14 cellular contexts compared by ENCODE assay signal in genomic region chr7:3592438-3593134, GRCh38.
DNase-seq lines count a peak whose midpoint lies in the region; TF ChIP-seq lines count a peak whose summit lies in the region.
"Had no signal": no experiment of that assay in that cellular context is flagged by ENCODE, and none has a peak within 500 bp of the region (broad histone marks: within the 10 kb centered on the region; RNA-seq: fewer than 3 reads in every experiment).

No MANE protein-coding gene starts in this region.

- H2AFZ ChIP-seq in SK-N-SH (ENCODE audit: low read depth) = no peak overlapping the region

- peak overlapping the region; percentile 60 for H3K18ac ChIP-seq in mesendoderm (ENCODE audit: low read length)

- H2BK15ac ChIP-seq in mesendoderm (replicated peaks; ENCODE audit: low read depth) = no peak overlapping the region

- peak; percentile 76 for DNase-seq in COLO668 (lab: John Stamatoyannopoulos, UW; ENCODE audit: unreplicated experiment)
- peak; percentile 78 for DNase-seq in NCI-H2081 treated with DMSO at 0.1 percent for 48 hours (lab: John Stamatoyannopoulos, UW)
- peak; percentile 15 for DNase-seq in astrocyte of the spinal cord (ENCODE audit: low read depth, low spot score)
- DNase-seq in mesendoderm = no peak
- DNase-seq in retina = no peak
- no peak for DNase-seq in LoVo (ENCODE audit: low spot score)
- no peak for DNase-seq in GM19240 (ENCODE audit: insufficient read length, low spot score)
- no peak for DNase-seq in SK-N-SH
- DNase-seq: amniotic stem cell; DMS 273 treated with DMSO at 0.1 percent for 48 hours; effector memory CD8-positive, alpha-beta T cell; NK-92 treated with Interleukin-12 subunit alpha and Interleukin-12 subunit beta, amount 100 ng/mL, for 24 hours; stimulated activated CD4-positive, alpha-beta T cell treated with anti-CD3 and anti-CD28 coated beads, Interleukin-1b, Interleukin-23, amount 100 ng/mL, for 48 hours; SW 1271 had no signal

- H4K20me1 ChIP-seq in SK-N-SH (ENCODE audit: insufficient read depth) = no peaks in the 10 kb centered on the region

- no peak for TF ChIP-seq EP300 in SK-N-SH (IDR thresholded peaks at IDR 0.05; ENCODE audit: borderline replicate concordance in 1 of 2, low read depth in 1 of 2, low read length in 1 of 2)

- peak overlapping the region; percentile 7 for H3K4me3 ChIP-seq in astrocyte of the spinal cord (ENCODE audit: low read depth, low read length)
- no peak overlapping the region for H3K4me3 ChIP-seq in mesendoderm (ENCODE audit: low read length)
- H3K4me3 ChIP-seq in SK-N-SH (ENCODE audit: low read depth in 2 of 2, low read length in 1 of 2) = no peak overlapping the region

- no peaks in the 10 kb centered on the region for H3F3A ChIP-seq in SK-N-SH (replicated peaks; ENCODE audit: insufficient read depth)

- H3K56ac ChIP-seq in mesendoderm (ENCODE audit: low read length) = no peak overlapping the region

- H3K36me3 ChIP-seq in mesendoderm (ENCODE audit: control insufficient read depth, insufficient read depth, low read length) = no peaks in the 10 kb centered on the region
- H3K36me3 ChIP-seq in SK-N-SH (replicated peaks in 1 of 2; ENCODE audit: control insufficient read depth in 1 of 2, insufficient read depth in 2 of 2, low read length in 1 of 2) = no peaks in the 10 kb centered on the region

- no peaks in the 10 kb centered on the region for H3K9me3 ChIP-seq in SK-N-SH

- no peak overlapping the region for H2BK5ac ChIP-seq in mesendoderm (ENCODE audit: low read length)

- no peak overlapping the region for H3K4me2 ChIP-seq in mesendoderm (ENCODE audit: low read length)
- no peak overlapping the region for H3K4me2 ChIP-seq in SK-N-SH

- in situ Hi-C loops in astrocyte of the spinal cord (cut with HindIII; ENCODE audit: low sequenced_read_pairs) = no loop called here

- no CpG with 5 or more reads among the region's 10 CpGs for WGBS in mesendoderm (ENCODE audit: extremely low coverage, insufficient coverage, low lambda C conversion rate)
- 64% methylated on average over 10 of the region's 10 CpGs for WGBS in SK-N-SH (ENCODE audit: low lambda C conversion rate)

- no peak overlapping the region for H3K9ac ChIP-seq in mesendoderm (ENCODE audit: low read length)
- no peak overlapping the region for H3K9ac ChIP-seq in SK-N-SH

- no peak overlapping the region for H3K27ac ChIP-seq in mesendoderm (ENCODE audit: low read depth, low read length)
- H3K27ac ChIP-seq in SK-N-SH (ENCODE audit: low read depth in 2 of 2, low read length in 1 of 2) = no peak overlapping the region

- peak; percentile 7 for TF ChIP-seq CTCF in astrocyte of the spinal cord (IDR thresholded peaks at IDR 0.05; ENCODE audit: low read depth, low read length)
- TF ChIP-seq CTCF in SK-N-SH (IDR thresholded peaks at IDR 0.05) = no peak

- H3K4me1 ChIP-seq in mesendoderm (ENCODE audit: control insufficient read depth, low read depth, low read length) = peaks cover 8% of the 10 kb centered on the region
- H3K4me1 ChIP-seq in SK-N-SH (ENCODE audit: control insufficient read depth in 1 of 2, insufficient read depth in 2 of 2, low read depth in 1 of 2, low read length in 1 of 2) = peaks cover 0 to 11% of the 10 kb centered on the region in 2 experiments; a peak in 1 of 4 replicates

- H2BK120ac ChIP-seq in mesendoderm (ENCODE audit: low read depth, low read length) = no peak overlapping the region

- no peaks in the 10 kb centered on the region for H3K9me2 ChIP-seq in SK-N-SH

- H3K79me2 ChIP-seq in mesendoderm (ENCODE audit: control insufficient read depth, insufficient read depth, low read length) (no peaks in the 10 kb centered on the region), SK-N-SH (ENCODE audit: insufficient read depth) (no peaks in the 10 kb centered on the region)

- CTCF ChIA-PET in SK-N-SH (lab: Yijun Ruan, JAX) = interaction anchor here (0.6 to 2.2 kb wide), 6 partner anchors 11 to 39 kb away, joined by 3 to 6 read pairs (median 4); no protein-coding TSS in a partner anchor

- H4K5ac ChIP-seq in mesendoderm (ENCODE audit: low read length) = no peak overlapping the region

- POLR2A ChIA-PET in SK-N-SH (lab: Yijun Ruan, JAX) = no interaction called here

- peak overlapping the region; percentile 28 for H4K8ac ChIP-seq in mesendoderm (ENCODE audit: low read depth, low read length)

- H2AK5ac ChIP-seq in mesendoderm (ENCODE audit: low read length) = no peak overlapping the region

- H3K79me1 ChIP-seq in mesendoderm (ENCODE audit: low read length) = no peaks in the 10 kb centered on the region

- TF ChIP-seq RAD21 in SK-N-SH (IDR thresholded peaks at IDR 0.05; ENCODE audit: low read length) = no peak

- no peak overlapping the region for H3K23ac ChIP-seq in mesendoderm (ENCODE audit: low read length)

- H3K27me3 ChIP-seq in mesendoderm (ENCODE audit: insufficient read depth, low read length, poor library complexity) (no peaks in the 10 kb centered on the region), SK-N-SH (ENCODE audit: insufficient read depth) (no peaks in the 10 kb centered on the region)

- H3K4ac ChIP-seq in mesendoderm (ENCODE audit: low read depth, low read length) = no peak overlapping the region

TF ChIP-seq in SK-N-SH, 30 proteins besides CTCF, POLR2A, EP300 and RAD21:
- TF ChIP-seq NFIC (IDR thresholded peaks at IDR 0.05; ENCODE audit: borderline replicate concordance) = no peak
- TF ChIP-seq, protein P1, sequence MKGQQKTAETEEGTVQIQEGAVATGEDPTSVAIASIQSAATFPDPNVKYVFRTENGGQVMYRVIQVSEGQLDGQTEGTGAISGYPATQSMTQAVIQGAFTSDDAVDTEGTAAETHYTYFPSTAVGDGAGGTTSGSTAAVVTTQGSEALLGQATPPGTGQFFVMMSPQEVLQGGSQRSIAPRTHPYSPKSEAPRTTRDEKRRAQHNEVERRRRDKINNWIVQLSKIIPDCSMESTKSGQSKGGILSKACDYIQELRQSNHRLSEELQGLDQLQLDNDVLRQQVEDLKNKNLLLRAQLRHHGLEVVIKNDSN (IDR thresholded peaks at IDR 0.05; ENCODE audit: borderline replicate concordance, low read depth) = no peak
- no peak for TF ChIP-seq GABPA (IDR thresholded peaks at IDR 0.05; ENCODE audit: low read depth)
- TF ChIP-seq ZBTB33 (IDR thresholded peaks at IDR 0.05; ENCODE audit: borderline replicate concordance, low read depth) = no peak
- TF ChIP-seq SIN3A (IDR thresholded peaks at IDR 0.05; ENCODE audit: borderline replicate concordance, low read depth, low read length) = no peak
- no peak for TF ChIP-seq CHD2 (IDR thresholded peaks at IDR 0.05; ENCODE audit: low read length, partially characterized antibody)
- no peak for TF ChIP-seq MXI1 (IDR thresholded peaks at IDR 0.05; ENCODE audit: low read depth, low read length)
- TF ChIP-seq TEAD4 (IDR thresholded peaks at IDR 0.05; ENCODE audit: borderline replicate concordance, insufficient read depth) = no peak
- no peak for TF ChIP-seq ELF1 (IDR thresholded peaks at IDR 0.05)
- TF ChIP-seq FOXM1 (IDR thresholded peaks at IDR 0.05; ENCODE audit: low read depth) = no peak
- TF ChIP-seq POLR2AphosphoS5 (IDR thresholded peaks at IDR 0.05; ENCODE audit: low read depth, low read length) = no peak
- TF ChIP-seq, protein P2, sequence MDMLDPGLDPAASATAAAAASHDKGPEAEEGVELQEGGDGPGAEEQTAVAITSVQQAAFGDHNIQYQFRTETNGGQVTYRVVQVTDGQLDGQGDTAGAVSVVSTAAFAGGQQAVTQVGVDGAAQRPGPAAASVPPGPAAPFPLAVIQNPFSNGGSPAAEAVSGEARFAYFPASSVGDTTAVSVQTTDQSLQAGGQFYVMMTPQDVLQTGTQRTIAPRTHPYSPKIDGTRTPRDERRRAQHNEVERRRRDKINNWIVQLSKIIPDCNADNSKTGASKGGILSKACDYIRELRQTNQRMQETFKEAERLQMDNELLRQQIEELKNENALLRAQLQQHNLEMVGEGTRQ (IDR thresholded peaks at IDR 0.05; ENCODE audit: borderline replicate concordance, low read depth, low read length) = no peak
- TF ChIP-seq RFX5 (IDR thresholded peaks at IDR 0.05; ENCODE audit: low read length) = no peak
- TF ChIP-seq GATA2 (CRISPR knock-in tag; IDR thresholded peaks at IDR 0.05) = no peak
- no peak for TF ChIP-seq RXRA (IDR thresholded peaks at IDR 0.05; ENCODE audit: borderline replicate concordance, low read depth)
TF ChIP-seq in SK-N-SH: peak in this region for 0.

Comparison
In these comparisons a context has a peak if more than half of its experiments do, and no peak if none do; other contexts are left out.
1. DNase-seq: peak in COLO668 (single experiment), NCI-H2081 treated with DMSO at 0.1 percent for 48 hours (single experiment) and astrocyte of the spinal cord (single experiment); none in mesendoderm (single experiment), retina (single experiment), LoVo (single experiment), GM19240 (single experiment) and SK-N-SH (single experiment).